27 cellular contexts compared by ENCODE assay signal in the genomic region with DNA sequence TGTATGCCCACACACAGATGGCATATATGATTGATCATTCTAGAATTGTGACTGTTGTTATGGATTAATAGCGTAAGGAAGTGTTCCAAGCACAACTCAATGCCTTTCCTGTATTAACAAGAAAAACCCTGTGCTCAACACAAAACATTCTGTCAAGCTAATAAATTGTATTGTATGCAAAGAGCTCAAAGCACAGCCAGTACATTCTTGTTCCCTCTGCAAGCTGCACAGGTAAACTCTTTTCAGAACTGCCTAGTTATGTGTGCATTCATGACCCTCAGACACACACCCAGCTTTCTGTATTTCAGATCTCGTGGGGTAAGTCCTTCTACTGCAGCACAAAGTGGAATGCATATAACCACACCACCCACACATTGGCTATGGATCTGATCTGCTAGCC. TPM values are rescaled to one million over a fixed set of nuclear protein-coding genes. Genes with fewer than 3 reads are reported as not detected.
"Had no signal": no experiment of that assay in that cellular context is flagged by ENCODE, and none has a peak within 500 bp of the region (broad histone marks: within the 10 kb centered on the region; RNA-seq: fewer than 3 reads in every experiment).

No MANE protein-coding gene starts in this region.

- H3K27me3 ChIP-seq: ascending aorta had no signal

- H3K4me1 ChIP-seq: ascending aorta had no signal

- H3K27ac ChIP-seq: ascending aorta, VCaP had no signal

- FAIRE-seq: TTC549 had no signal

- H3K9me3 ChIP-seq: ascending aorta had no signal

- H3K4me3 ChIP-seq: ascending aorta had no signal

- ATAC-seq: activated CD8-positive, alpha-beta T cell treated with anti-CD3 and anti-CD28 coated beads for 36 hours; activated naive CD8-positive, alpha-beta T cell treated with anti-CD3 and anti-CD28 coated beads, Interleukin-2, amount 50 U/mL, for 24 hours; T-cell; T-helper 17 cell had no signal

- H3K36me3 ChIP-seq: ascending aorta had no signal

- DNase-seq: activated B cell treated with CpG ODN at 0.5 μM for 24 hours; activated CD4-positive, alpha-beta memory T cell treated with anti-CD3 and anti-CD28 coated beads for 36 hours; activated CD4-positive, alpha-beta T cell treated with anti-CD3 and anti-CD28 coated beads for 4 hours; activated CD4-positive, alpha-beta T cell treated with anti-CD3 and anti-CD28 coated beads, Interleukin-2, amount 10 ng/mL, durations not matched to agents 24 days and 14 days; activated CD4-positive, alpha-beta T cell treated with anti-CD3 and anti-CD28 coated beads, Interleukin-2, amount 50 U/mL, for 1 hour; activated CD4-positive, alpha-beta T cell treated with anti-CD3 and anti-CD28 coated beads, Interleukin-2, amount 50 U/mL, for 4 hours; activated CD4-positive, CD25-positive, alpha-beta regulatory T cell treated with anti-CD3 and anti-CD28 coated beads, Interleukin-2, amount 50 U/mL, for 72 hours; activated CD8-positive, alpha-beta memory T cell treated with anti-CD3 and anti-CD28 coated beads, Interleukin-2, amount 50 U/mL, for 4 hours; activated CD8-positive, alpha-beta T cell treated with anti-CD3 and anti-CD28 coated beads for 36 hours; activated effector memory CD4-positive, alpha-beta T cell treated with Interleukin-2 at 50 U/mL for 16 hours; activated gamma-delta T cell; activated naive CD4-positive, alpha-beta T cell treated with anti-CD3 and anti-CD28 coated beads, Interleukin-2, amount 10 ng/mL, durations not matched to agents 7 days and 5 days; activated naive CD4-positive, alpha-beta T cell treated with Interleukin-2 at 50 U/mL for 16 hours; activated naive CD8-positive, alpha-beta T cell treated with anti-CD3 and anti-CD28 coated beads, Interleukin-2, amount 10 ng/mL, durations not matched to agents 7 days and 5 days; activated naive CD8-positive, alpha-beta T cell treated with anti-CD3 and anti-CD28 coated beads, Interleukin-2, amount 50 U/mL, for 24 hours; activated T-cell treated with anti-CD3 and anti-CD28 coated beads for 4 hours; activated T-cell treated with anti-CD3 and anti-CD28 coated beads, Interleukin-2, amount 50 U/mL, for 1 hour; activated T-cell treated with anti-CD3 and anti-CD28 coated beads, Interleukin-2, amount 50 U/mL, for 48 hours; amygdala; anterior cingulate cortex; central memory CD4-positive, alpha-beta T cell; T-cell; T-helper 17 cell; T-helper 9 cell had no signal

RNA-seq across cellular contexts. Expression of gene BANK1, which starts 34.3 kb away (rescaled TPM):
- total RNA-seq: activated CD4-positive, alpha-beta memory T cell treated with anti-CD3 and anti-CD28 coated beads for 36 hours; activated CD4-positive, alpha-beta T cell treated with anti-CD3 and anti-CD28 coated beads, Interleukin-2, amount 10 ng/mL, durations not matched to agents 24 days and 14 days; ascending aorta had no signal
